In genomic region chr20:51446656-51447055, GRCh38 we compare ENCODE assay signal across 8 cellular contexts.
DNase-seq lines count a peak whose midpoint lies in the region; ATAC-seq and TF ChIP-seq lines count a peak whose summit lies in the region.

No MANE protein-coding gene starts in this region.

- no peaks in the 10 kb centered on the region for H3K9me3 ChIP-seq in BE2C
- H3K9me3 ChIP-seq in OCI-LY1 (ENCODE audit: low read length), result no peaks in the 10 kb centered on the region
- no peaks in the 10 kb centered on the region for H3K9me3 ChIP-seq in neural progenitor cell (ENCODE audit: low read depth)

- H3K36me3 Mint-ChIP-seq in effector memory CD8-positive, alpha-beta T cell (ENCODE audit: insufficient read depth), result peaks cover 56% of the 10 kb centered on the region
- H3K36me3 Mint-ChIP-seq in neural progenitor cell, result no peaks in the 10 kb centered on the region

- peaks cover 3% of the 10 kb centered on the region; the same call in 1 of the 2 replicates for H3K4me1 ChIP-seq in BE2C
- H3K4me1 ChIP-seq in OCI-LY1 (ENCODE audit: insufficient read depth, low read length, severe bottlenecking), result peaks cover 59% of the 10 kb centered on the region
- H3K4me1 ChIP-seq in neural progenitor cell, result peaks cover 7% of the 10 kb centered on the region

- no peak overlapping the region for H3K4me3 Mint-ChIP-seq in effector memory CD8-positive, alpha-beta T cell
- H3K4me3 Mint-ChIP-seq in neural progenitor cell, result peak overlapping the region; percentile 58

- no peaks in the 10 kb centered on the region for H3K27me3 Mint-ChIP-seq in effector memory CD8-positive, alpha-beta T cell
- H3K27me3 Mint-ChIP-seq in neural progenitor cell (ENCODE audit: insufficient read depth, low read depth), result peaks cover 6% of the 10 kb centered on the region

- H3K9me3 Mint-ChIP-seq in effector memory CD8-positive, alpha-beta T cell, result no peaks in the 10 kb centered on the region
- H3K9me3 Mint-ChIP-seq in neural progenitor cell, result no peaks in the 10 kb centered on the region

- H2AFZ ChIP-seq in OCI-LY1 (ENCODE audit: low read length) (no peak overlapping the region), neural progenitor cell (replicated peaks) (no peak overlapping the region)

- peak overlapping the region; percentile 68 to 89 for H3K27ac Mint-ChIP-seq in effector memory CD8-positive, alpha-beta T cell
- H3K27ac Mint-ChIP-seq in neural progenitor cell, result peak overlapping the region; percentile 75

- no peak for TF ChIP-seq CTCF in BE2C (IDR thresholded peaks at IDR 0.05; ENCODE audit: low read depth, low read length)
- no peak for TF ChIP-seq CTCF in OCI-LY1 (IDR thresholded peaks at IDR 0.05; ENCODE audit: low read length)
- no peak for TF ChIP-seq CTCF in neural progenitor cell (IDR thresholded peaks at IDR 0.05)

- peak overlapping the region; percentile 14 for H3K27ac ChIP-seq in OCI-LY1 (ENCODE audit: low read depth, low read length, poor library complexity, severe bottlenecking)
- no peak overlapping the region for H3K27ac ChIP-seq in neural progenitor cell

- ATAC-seq in effector memory CD8-positive, alpha-beta T cell (replicated peaks), result no peak
- no peak for ATAC-seq in HG02840 (IDR thresholded peaks at IDR 0.05; ENCODE audit: low FRiP score, unreplicated experiment)
- no peak for ATAC-seq in HG02763 (IDR thresholded peaks at IDR 0.05; ENCODE audit: unreplicated experiment)

- H3K4me3 ChIP-seq in BE2C (ENCODE audit: low read depth, low read length) (no peak overlapping the region), OCI-LY1 (ENCODE audit: low read depth, low read length, poor library complexity, severe bottlenecking) (no peak overlapping the region), neural progenitor cell (no peak overlapping the region)

- H3K79me2 ChIP-seq in OCI-LY1 (ENCODE audit: insufficient read depth, low read length) (no peaks in the 10 kb centered on the region), neural progenitor cell (ENCODE audit: low read depth) (no peaks in the 10 kb centered on the region)

- H3K36me3 ChIP-seq in BE2C (no peaks in the 10 kb centered on the region), OCI-LY1 (ENCODE audit: insufficient read depth, low read length) (peaks cover 57% of the 10 kb centered on the region), neural progenitor cell (no peaks in the 10 kb centered on the region)

- H3K9me2 ChIP-seq in OCI-LY1 (ENCODE audit: low read depth, low read length), result no peaks in the 10 kb centered on the region

- H3K4me1 Mint-ChIP-seq in effector memory CD8-positive, alpha-beta T cell (ENCODE audit: low read depth in 2 of 2), result peaks cover 35 to 61% of the 10 kb centered on the region in 2 donors
- peaks cover 56% of the 10 kb centered on the region for H3K4me1 Mint-ChIP-seq in neural progenitor cell

- H3K27me3 ChIP-seq in BE2C (no peaks in the 10 kb centered on the region), OCI-LY1 (ENCODE audit: insufficient read depth, low read length) (no peaks in the 10 kb centered on the region), neural progenitor cell (no peaks in the 10 kb centered on the region)

- H3K4me2 ChIP-seq in OCI-LY1 (ENCODE audit: low read length) (no peak overlapping the region), neural progenitor cell (no peak overlapping the region)

- H4K20me1 ChIP-seq in OCI-LY1 (ENCODE audit: insufficient read depth, low read length) (no peaks in the 10 kb centered on the region), neural progenitor cell (ENCODE audit: low read depth) (no peaks in the 10 kb centered on the region)

- DNase-seq in BE2C, result peak; percentile 32
- no peak for DNase-seq in effector memory CD8-positive, alpha-beta T cell
- DNase-seq in neural progenitor cell (ENCODE audit: low spot score), result no peak
- no peak for DNase-seq in NCI-H1436 treated with DMSO at 0.1 percent for 48 hours (lab: John Stamatoyannopoulos, UW)
- no peak for DNase-seq in cerebellar nuclear complex (lab: John Stamatoyannopoulos, UW)

- H3K9ac ChIP-seq in OCI-LY1 (ENCODE audit: low read length) (no peak overlapping the region), neural progenitor cell (no peak overlapping the region)

- H3F3A ChIP-seq in OCI-LY1 (ENCODE audit: insufficient read depth, low read length) (no peaks in the 10 kb centered on the region), neural progenitor cell (ENCODE audit: low read depth) (peaks cover 6% of the 10 kb centered on the region)
